ENCODE assay signal across 11 cellular contexts in the genomic region with DNA sequence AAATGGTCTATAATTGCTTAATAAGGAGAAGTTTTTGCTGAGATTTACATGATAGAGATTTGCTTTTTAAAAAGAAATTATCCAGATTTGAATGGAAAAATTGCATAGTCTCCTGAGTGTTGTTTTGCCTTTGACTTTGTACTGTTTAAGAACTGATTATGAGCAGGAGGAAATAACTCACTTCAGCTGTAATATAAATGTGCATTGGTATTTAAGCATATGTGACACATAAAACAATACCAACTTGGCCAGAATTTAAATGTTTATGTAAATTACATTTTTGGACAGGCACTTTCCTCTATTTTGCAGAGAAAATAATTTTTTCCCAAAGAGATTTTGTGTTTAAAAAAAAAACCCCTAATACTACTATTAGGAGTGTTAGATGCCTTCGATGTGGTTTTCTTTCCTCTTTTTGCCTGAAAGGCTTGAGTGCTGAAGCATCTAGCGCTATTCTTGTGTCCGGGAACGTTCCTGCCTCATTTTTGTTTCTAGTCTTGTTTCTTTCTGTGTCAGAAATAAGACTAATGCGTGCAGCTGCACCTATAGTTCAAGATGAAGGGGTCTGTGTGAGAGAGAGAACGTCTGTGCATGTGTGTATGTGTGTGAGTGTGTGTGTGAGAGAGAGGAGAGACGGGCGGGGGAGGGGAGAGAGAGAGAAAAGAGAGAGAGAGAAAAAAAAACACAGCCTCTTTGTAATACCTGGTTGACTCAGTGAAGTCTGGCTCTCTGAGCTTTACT.
DNase-seq lines count a peak whose midpoint lies in the region; ATAC-seq and TF ChIP-seq lines count a peak whose summit lies in the region.
"Had no signal": no experiment of that assay in that cellular context is flagged by ENCODE, and none has a peak within 500 bp of the region (broad histone marks: within the 10 kb centered on the region; RNA-seq: fewer than 3 reads in every experiment).

No MANE protein-coding gene starts in this region.

- H3K23ac ChIP-seq in mesendoderm (ENCODE audit: low read length): no peak overlapping the region

- H2BK120ac ChIP-seq in mesendoderm (ENCODE audit: low read depth, low read length): no peak overlapping the region

- H2BK15ac ChIP-seq in mesendoderm (replicated peaks; ENCODE audit: low read depth): no peak overlapping the region

- H3K4me3 ChIP-seq in OCI-LY7 (ENCODE audit: low read depth, low read length, poor library complexity, severe bottlenecking): peak overlapping the region; percentile 55
- no peak overlapping the region for H3K4me3 ChIP-seq in mesendoderm (ENCODE audit: low read length)

- no peak overlapping the region for H3K4ac ChIP-seq in mesendoderm (ENCODE audit: low read depth, low read length)

- H3K4me2 ChIP-seq in OCI-LY7 (ENCODE audit: low read length) (peak overlapping the region; percentile 62), mesendoderm (ENCODE audit: low read length) (no peak overlapping the region)

- no peaks in the 10 kb centered on the region for H3K27me3 ChIP-seq in mesendoderm (ENCODE audit: insufficient read depth, low read length, poor library complexity)
- H3K27me3 ChIP-seq: neutrophil had no signal

- no peaks in the 10 kb centered on the region for H4K20me1 ChIP-seq in OCI-LY7 (ENCODE audit: insufficient read depth, low read length)

- H2BK5ac ChIP-seq in mesendoderm (ENCODE audit: low read length): no peak overlapping the region

- peaks cover 38% of the 10 kb centered on the region for H3K4me1 ChIP-seq in OCI-LY7 (ENCODE audit: insufficient read depth, low read length, poor library complexity, severe bottlenecking)
- no peaks in the 10 kb centered on the region for H3K4me1 ChIP-seq in mesendoderm (ENCODE audit: control insufficient read depth, low read depth, low read length)

- BruUV-seq in OCI-LY7 (replicated peaks; lab: Mats Ljungman, UMichigan): no TSS peak

- H3K56ac ChIP-seq in mesendoderm (ENCODE audit: low read length): no peak overlapping the region

- no peaks in the 10 kb centered on the region for H3K9me3 ChIP-seq in OCI-LY7 (ENCODE audit: low read length)
- H3K9me3 ChIP-seq: neutrophil had no signal

- peak; percentile 53 for DNase-seq in G401 (ENCODE audit: low spot score)
- DNase-seq in OCI-LY7 (ENCODE audit: low spot score): peak; percentile 68
- DNase-seq in mesendoderm: peak; percentile 22
- DNase-seq in posterior cingulate gyrus: no peak
- no peak for DNase-seq in activated T-cell treated with anti-CD3 and anti-CD28 coated beads for 4 hours
- no peak for DNase-seq in hippocampal formation (lab: John Stamatoyannopoulos, UW)
- DNase-seq: COR-L47, NCI-H2029 had no signal

- no peaks in the 10 kb centered on the region for H3K9me2 ChIP-seq in OCI-LY7 (ENCODE audit: insufficient read depth, low read length)

- H3K27ac ChIP-seq in OCI-LY7 (ENCODE audit: low read depth, low read length, poor library complexity, severe bottlenecking) (peak overlapping the region; percentile 53), mesendoderm (ENCODE audit: low read depth, low read length) (no peak overlapping the region)
- H3K27ac ChIP-seq: neutrophil had no signal

- H3K18ac ChIP-seq in mesendoderm (ENCODE audit: low read length): no peak overlapping the region

- no peak for TF ChIP-seq CTCF in OCI-LY7 (conservative IDR thresholded peaks at IDR 0.05; ENCODE audit: low read length)

- ATAC-seq in GM21423 (IDR thresholded peaks at IDR 0.05; ENCODE audit: unreplicated experiment) (peak; percentile 52), GM19397 (IDR thresholded peaks at IDR 0.05; ENCODE audit: unreplicated experiment) (no peak)

- WGBS in mesendoderm (ENCODE audit: extremely low coverage, insufficient coverage, low lambda C conversion rate): no CpG with 5 or more reads among the region's 8 CpGs

- POLR2A ChIA-PET in OCI-LY7 (lab: Charles Lee): interaction anchor here (0.7 kb wide), 1 partner anchor 62 kb away, joined by 3 read pairs; no protein-coding TSS in a partner anchor

- H3K79me2 ChIP-seq in OCI-LY7 (ENCODE audit: insufficient read depth, low read depth, low read length): no peaks in the 10 kb centered on the region
- H3K79me2 ChIP-seq in mesendoderm (ENCODE audit: control insufficient read depth, insufficient read depth, low read length): peaks cover 9% of the 10 kb centered on the region

- CTCF ChIA-PET in OCI-LY7 (lab: Charles Lee; ENCODE audit: unreplicated experiment): no interaction called here

- H4K8ac ChIP-seq in mesendoderm (ENCODE audit: low read depth, low read length): no peak overlapping the region

- no peak overlapping the region for H4K5ac ChIP-seq in mesendoderm (ENCODE audit: low read length)

- H3K36me3 ChIP-seq in OCI-LY7 (ENCODE audit: insufficient read depth, low read length) (no peaks in the 10 kb centered on the region), mesendoderm (ENCODE audit: control insufficient read depth, insufficient read depth, low read length) (no peaks in the 10 kb centered on the region)
- H3K36me3 ChIP-seq: neutrophil had no signal

- H2AK5ac ChIP-seq in mesendoderm (ENCODE audit: low read length): no peak overlapping the region

- intact Hi-C loops in OCI-LY7 (cut with micrococcal nuclease; ENCODE audit: unreplicated experiment) (loop anchor here (2.0 kb wide), 1 partner anchor 63 kb away; no protein-coding TSS in a partner anchor), posterior cingulate gyrus (cut with DNase I) (no loop called here)

- H3K79me1 ChIP-seq in mesendoderm (ENCODE audit: low read length): peaks cover 2% of the 10 kb centered on the region

- H3K9ac ChIP-seq in mesendoderm (ENCODE audit: low read length): no peak overlapping the region

- in situ Hi-C loops in G401 (cut with HindIII; ENCODE audit: low sequenced_read_pairs): no loop called here

- H2AFZ ChIP-seq in OCI-LY7 (ENCODE audit: low read length): no peak overlapping the region

Comparison
In these comparisons a context has a peak if more than half of its experiments do, and no peak if none do; other contexts are left out.
1. DNase-seq: peak in G401 (single experiment), OCI-LY7 (single experiment) and mesendoderm (single experiment); none in posterior cingulate gyrus (0 of 10), activated T-cell treated with anti-CD3 and anti-CD28 coated beads for 4 hours (single experiment) and hippocampal formation (0 of 2).